ENCODE assay signal across 1 cellular context in the genomic region with DNA sequence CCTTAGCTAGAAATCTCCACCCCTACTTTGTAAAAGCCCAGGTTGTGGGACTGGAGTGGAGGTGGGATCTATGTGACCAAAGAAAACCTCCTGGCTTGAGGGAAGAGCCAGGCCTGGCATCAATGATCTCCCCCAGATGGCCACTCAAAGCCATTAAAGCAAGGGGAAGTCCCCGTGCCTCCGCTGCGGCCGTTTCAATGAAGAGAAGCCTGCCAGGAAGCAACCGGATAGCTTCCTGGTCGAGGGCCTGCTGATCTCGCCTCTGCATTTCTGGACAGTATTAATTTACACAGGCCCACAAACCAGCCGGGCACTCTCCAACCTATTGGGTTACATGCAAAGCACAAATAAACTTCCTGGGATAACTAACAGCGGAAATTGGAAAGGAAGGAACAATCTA.
TF ChIP-seq lines count a peak whose summit lies in the region.

No MANE protein-coding gene starts in this region.

TF ChIP-seq in GM23338, 12 proteins besides CTCF, POLR2A, EP300 and RAD21 (continued from another document):
- no peak for TF ChIP-seq EZH2phosphoT487 (IDR thresholded peaks at IDR 0.05; ENCODE audit: unreplicated experiment)
- TF ChIP-seq CREB1 (CRISPR knock-in tag; IDR thresholded peaks at IDR 0.05; ENCODE audit: low read depth): no peak
TF ChIP-seq in GM23338: peak in this region for 0.
